Comparison of ENCODE assay signal across 18 cellular contexts in the genomic region with DNA sequence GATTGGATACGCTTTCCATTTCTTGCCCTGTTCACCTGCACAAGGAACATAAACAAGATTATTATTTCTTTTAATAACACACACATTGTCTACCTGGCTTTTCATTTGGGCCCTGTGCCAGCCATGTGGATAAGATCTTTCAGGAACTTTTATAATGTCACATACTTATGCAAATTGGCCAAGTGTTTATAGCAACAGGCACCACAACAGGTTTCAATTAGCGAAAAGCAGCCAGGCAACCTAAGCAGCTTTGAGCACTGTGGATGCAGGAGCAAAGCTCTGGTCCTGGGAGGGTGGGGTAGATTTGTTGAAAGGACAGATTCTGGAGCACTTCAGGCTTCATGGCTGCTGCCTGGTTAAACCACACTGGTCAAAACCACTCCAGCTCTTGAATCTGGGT.
DNase-seq lines count a peak whose midpoint lies in the region; ATAC-seq, FAIRE-seq and TF ChIP-seq lines count a peak whose summit lies in the region.
"Had no signal": no experiment of that assay in that cellular context is flagged by ENCODE, and none has a peak within 500 bp of the region (broad histone marks: within the 10 kb centered on the region; RNA-seq: fewer than 3 reads in every experiment).

No MANE protein-coding gene starts in this region.

- no peak for TF ChIP-seq POLR2A in adrenal gland (IDR thresholded peaks at IDR 0.05)

- H3K4me1 Mint-ChIP-seq in CD8-positive, alpha-beta T cell (ENCODE audit: low read depth) = no peaks in the 10 kb centered on the region
- H3K4me1 Mint-ChIP-seq: CD4-positive, alpha-beta memory T cell had no signal

- TF ChIP-seq CTCF in foreskin keratinocyte (conservative IDR thresholded peaks at IDR 0.05) (no peak), adrenal gland (IDR thresholded peaks at IDR 0.05) (no peak)
- TF ChIP-seq CTCF in CD8-positive, alpha-beta T cell (IDR thresholded peaks at IDR 0.05) = no peak

- peaks cover 3% of the 10 kb centered on the region for H3K27me3 Mint-ChIP-seq in CD8-positive, alpha-beta T cell (ENCODE audit: low read depth)

- WGBS in small intestine, 3 donors = 18 to 56% (median 34%) methylated on average over 2 of the region's 2 CpGs
- 64 to 92% (median 86%) methylated on average over 2 of the region's 2 CpGs for WGBS in adrenal gland, 4 donors

- H3K27ac Mint-ChIP-seq in CD8-positive, alpha-beta T cell = no peak overlapping the region
- H3K27ac Mint-ChIP-seq: activated CD8-positive, alpha-beta T cell treated with anti-CD3 and anti-CD28 coated beads for 36 hours; CD4-positive, alpha-beta memory T cell; HFFc6 had no signal

- no peaks in the 10 kb centered on the region for H3K36me3 Mint-ChIP-seq in CD8-positive, alpha-beta T cell
- H3K36me3 Mint-ChIP-seq: CD4-positive, alpha-beta memory T cell had no signal

- H3K9me3 Mint-ChIP-seq in CD8-positive, alpha-beta T cell = no peaks in the 10 kb centered on the region
- H3K9me3 Mint-ChIP-seq: activated CD8-positive, alpha-beta T cell treated with anti-CD3 and anti-CD28 coated beads for 36 hours; HFFc6 had no signal

- CTCF ChIA-PET in CD8-positive, alpha-beta T cell (lab: Charles Lee) = no interaction called here

- H3K4me3 ChIP-seq in small intestine (ENCODE audit: low read depth in 1 of 2, low read length in 2 of 2) (no peak overlapping the region), adrenal gland (no peak overlapping the region)
- no peak overlapping the region for H3K4me3 ChIP-seq in CD8-positive, alpha-beta T cell (ENCODE audit: low read depth, low read length)

- intact Hi-C loops in CD8-positive, alpha-beta T cell (cut with DNase I, micrococcal nuclease) = no loop called here
- intact Hi-C loops in adrenal gland (cut with DNase I) = no loop called here

- no peaks in the 10 kb centered on the region for H3K27me3 ChIP-seq in foreskin keratinocyte
- peaks cover 0 to 3% of the 10 kb centered on the region in 2 donors for H3K27me3 ChIP-seq in small intestine (ENCODE audit: control insufficient read depth in 2 of 2, insufficient read depth in 2 of 2, low read length in 2 of 2)
- no peaks in the 10 kb centered on the region for H3K27me3 ChIP-seq in CD8-positive, alpha-beta T cell (ENCODE audit: insufficient read depth, low read length)
- no peaks in the 10 kb centered on the region for H3K27me3 ChIP-seq in adrenal gland

- peak; percentile 52 for DNase-seq in NCI-H2029 (lab: John Stamatoyannopoulos, UW)
- no peak for DNase-seq in NCI-H2029 treated with DMSO at 0.1 percent for 48 hours (lab: John Stamatoyannopoulos, UW)
- peak; percentile 98 for DNase-seq in NCI-H526 treated with DMSO at 0.1 percent for 48 hours (lab: John Stamatoyannopoulos, UW)
- peak in 1 of 2 donors; percentile 50 for DNase-seq in foreskin keratinocyte
- DNase-seq in small intestine = peak; percentile 79
- DNase-seq in CD8-positive, alpha-beta T cell = no peak
- DNase-seq in adrenal gland = no peak
- no peak for DNase-seq in SKM-1 (lab: John Stamatoyannopoulos, UW; ENCODE audit: unreplicated experiment)
- DNase-seq: activated CD8-positive, alpha-beta T cell treated with anti-CD3 and anti-CD28 coated beads for 36 hours; CD4-positive, alpha-beta memory T cell; GF-D8; head of caudate nucleus; HFFc6; KG1; kidney glomerular epithelial cell; SK-N-SH; stimulated activated CD4-positive, alpha-beta T cell treated with anti-CD3 and anti-CD28 coated beads, Interleukin-15, amount 100 ng/mL, for 24 hours had no signal

- no peak overlapping the region for H3K4me3 Mint-ChIP-seq in CD8-positive, alpha-beta T cell
- H3K4me3 Mint-ChIP-seq: activated CD8-positive, alpha-beta T cell treated with anti-CD3 and anti-CD28 coated beads for 36 hours; CD4-positive, alpha-beta memory T cell; HFFc6 had no signal

- H3K36me3 ChIP-seq in small intestine (ENCODE audit: control insufficient read depth in 2 of 2, insufficient read depth in 2 of 2, low read length in 2 of 2) (no peaks in the 10 kb centered on the region), adrenal gland (replicated peaks in 1 of 2) (no peaks in the 10 kb centered on the region)
- H3K36me3 ChIP-seq in CD8-positive, alpha-beta T cell (ENCODE audit: insufficient read depth, low read length) = no peaks in the 10 kb centered on the region

- H3K9me3 ChIP-seq in small intestine (ENCODE audit: control insufficient read depth, low read depth) (no peaks in the 10 kb centered on the region), adrenal gland (replicated peaks in 1 of 3) (no peaks in the 10 kb centered on the region)
- H3K9me3 ChIP-seq in CD8-positive, alpha-beta T cell (ENCODE audit: low read length) = no peaks in the 10 kb centered on the region
- H3K9me3 ChIP-seq: SK-N-SH had no signal

- POLR2A ChIA-PET in CD8-positive, alpha-beta T cell (lab: Charles Lee) = no interaction called here

- H3K4me1 ChIP-seq in foreskin keratinocyte (peaks cover 6% of the 10 kb centered on the region), small intestine (ENCODE audit: control insufficient read depth in 2 of 2, insufficient read depth in 1 of 2, low read depth in 1 of 2, low read length in 1 of 2) (no peaks in the 10 kb centered on the region), adrenal gland (replicated peaks in 1 of 2) (no peaks in the 10 kb centered on the region)
- H3K4me1 ChIP-seq in CD8-positive, alpha-beta T cell (ENCODE audit: insufficient read depth, low read length) = no peaks in the 10 kb centered on the region

- H3K27ac ChIP-seq in foreskin keratinocyte (no peak overlapping the region), small intestine (ENCODE audit: low read depth in 1 of 2, low read length in 1 of 2) (no peak overlapping the region), adrenal gland (no peak overlapping the region)
- no peak overlapping the region for H3K27ac ChIP-seq in CD8-positive, alpha-beta T cell (ENCODE audit: low read depth, low read length)

- ATAC-seq in foreskin keratinocyte = peak; percentile 15
- ATAC-seq in CD8-positive, alpha-beta T cell = no peak
- ATAC-seq: activated CD8-positive, alpha-beta T cell treated with anti-CD3 and anti-CD28 coated beads for 36 hours had no signal

- no peak for FAIRE-seq in small intestine (lab: Jason Lieb, UNC)
- FAIRE-seq: A204.1 had no signal

Comparison
In these comparisons a context has a peak if more than half of its experiments do, and no peak if none do; other contexts are left out.
1. DNase-seq: peak in NCI-H2029 (single experiment), NCI-H526 treated with DMSO at 0.1 percent for 48 hours (single experiment) and small intestine (single experiment); none in NCI-H2029 treated with DMSO at 0.1 percent for 48 hours (single experiment), CD8-positive, alpha-beta T cell (0 of 7), adrenal gland (0 of 7) and SKM-1 (single experiment).